11 cellular contexts compared by ENCODE assay signal in genomic region chr5:95863383-95863757, GRCh38. TPM values are rescaled to one million over a fixed set of nuclear protein-coding genes. Genes with fewer than 3 reads are reported as not detected.
A peak's percentile ranks its signal among the peaks of the same experiment; 100 is the strongest.
DNase-seq lines count a peak whose midpoint lies in the region; ATAC-seq and TF ChIP-seq lines count a peak whose summit lies in the region.
"Had no signal": no experiment of that assay in that cellular context is flagged by ENCODE, and none has a peak within 500 bp of the region (broad histone marks: within the 10 kb centered on the region; RNA-seq: fewer than 3 reads in every experiment).

No MANE protein-coding gene starts in this region.

- intact Hi-C loops in lower leg skin (cut with DNase I; ENCODE audit: low total_unique reads), result loop anchor here (10.0 kb wide), 1 partner anchor 91 kb away; no protein-coding TSS in a partner anchor
- intact Hi-C loops in thyroid gland (cut with DNase I), result no loop called here

- ATAC-seq in HG03432 (IDR thresholded peaks at IDR 0.05; ENCODE audit: unreplicated experiment), result no peak

- TF ChIP-seq POLR2A in lower leg skin (IDR thresholded peaks at IDR 0.05) (no peak), thyroid gland (IDR thresholded peaks at IDR 0.05) (peak in 1 of 2 donors; percentile 9), erythroblast (IDR thresholded peaks at IDR 0.05; ENCODE audit: low read length) (no peak)

- no peaks in the 10 kb centered on the region for H3K9me3 ChIP-seq in thyroid gland
- H3K9me3 ChIP-seq: ovary had no signal

- no peaks in the 10 kb centered on the region for H3K27me3 ChIP-seq in thyroid gland
- H3K27me3 ChIP-seq: ovary had no signal

- TF ChIP-seq CTCF in lower leg skin (IDR thresholded peaks at IDR 0.05) (no peak), thyroid gland (IDR thresholded peaks at IDR 0.05) (no peak)

- peak overlapping the region in 2 of 3 donors; percentile 14 to 28 for H3K27ac ChIP-seq in thyroid gland
- H3K27ac ChIP-seq: ovary had no signal

- DNase-seq in SHP77 (lab: John Stamatoyannopoulos, UW), result peak; percentile 35 to 43
- no peak for DNase-seq in SHP77 treated with DMSO at 0.1 percent for 48 hours (lab: John Stamatoyannopoulos, UW)
- peak; percentile 41 for DNase-seq in brain pericyte (ENCODE audit: low read depth, low spot score)
- DNase-seq in lower leg skin (ENCODE audit: low spot score in 2 of 2), result peak; percentile 74 to 85
- no peak for DNase-seq in thyroid gland
- no peak for DNase-seq in erythroblast (lab: John Stamatoyannopoulos, UW)
- no peak for DNase-seq in T1000 (lab: John Stamatoyannopoulos, UW)
- DNase-seq: activated CD4-positive, alpha-beta T cell treated with anti-CD3 and anti-CD28 coated beads, Interleukin-2, amount 50 U/mL, for 1 hour; NCI-H2029 had no signal

- no peaks in the 10 kb centered on the region for H3K36me3 ChIP-seq in thyroid gland
- H3K36me3 ChIP-seq: ovary had no signal

- H3K4me1 ChIP-seq in thyroid gland, result peaks cover 6 to 47% of the 10 kb centered on the region in 2 donors

- H3K4me3 ChIP-seq in lower leg skin (ENCODE audit: low read depth, poor library complexity, severe bottlenecking) (no peak overlapping the region), thyroid gland (replicated peaks in 1 of 3) (no peak overlapping the region)
- H3K4me3 ChIP-seq: ovary had no signal

- 73 to 75% methylated on average over 4 of the region's 4 CpGs for WGBS in lower leg skin, 2 donors
- WGBS in thyroid gland, 2 donors, result 74 to 81% methylated on average over 4 of the region's 4 CpGs

RNA-seq across cellular contexts. Expression of gene GLRX, which starts 40.8 kb away (rescaled TPM):
- total RNA-seq in lower leg skin (100 to 1,000 TPM in 2 of 4 donors, 10 to 100 TPM in 2; 67.9 to 136 (median 105) TPM), thyroid gland (10 to 100 TPM; 30.1 to 68.7 (median 37.7) TPM)

Comparison
In these comparisons a context has a peak if more than half of its experiments do, and no peak if none do; other contexts are left out.
1. DNase-seq: peak in SHP77 (2 of 2), brain pericyte (single experiment) and lower leg skin (2 of 2); none in SHP77 treated with DMSO at 0.1 percent for 48 hours (single experiment), thyroid gland (0 of 2), erythroblast (0 of 2) and T1000 (single experiment).